8 cellular contexts compared by ENCODE assay signal in the genomic region with DNA sequence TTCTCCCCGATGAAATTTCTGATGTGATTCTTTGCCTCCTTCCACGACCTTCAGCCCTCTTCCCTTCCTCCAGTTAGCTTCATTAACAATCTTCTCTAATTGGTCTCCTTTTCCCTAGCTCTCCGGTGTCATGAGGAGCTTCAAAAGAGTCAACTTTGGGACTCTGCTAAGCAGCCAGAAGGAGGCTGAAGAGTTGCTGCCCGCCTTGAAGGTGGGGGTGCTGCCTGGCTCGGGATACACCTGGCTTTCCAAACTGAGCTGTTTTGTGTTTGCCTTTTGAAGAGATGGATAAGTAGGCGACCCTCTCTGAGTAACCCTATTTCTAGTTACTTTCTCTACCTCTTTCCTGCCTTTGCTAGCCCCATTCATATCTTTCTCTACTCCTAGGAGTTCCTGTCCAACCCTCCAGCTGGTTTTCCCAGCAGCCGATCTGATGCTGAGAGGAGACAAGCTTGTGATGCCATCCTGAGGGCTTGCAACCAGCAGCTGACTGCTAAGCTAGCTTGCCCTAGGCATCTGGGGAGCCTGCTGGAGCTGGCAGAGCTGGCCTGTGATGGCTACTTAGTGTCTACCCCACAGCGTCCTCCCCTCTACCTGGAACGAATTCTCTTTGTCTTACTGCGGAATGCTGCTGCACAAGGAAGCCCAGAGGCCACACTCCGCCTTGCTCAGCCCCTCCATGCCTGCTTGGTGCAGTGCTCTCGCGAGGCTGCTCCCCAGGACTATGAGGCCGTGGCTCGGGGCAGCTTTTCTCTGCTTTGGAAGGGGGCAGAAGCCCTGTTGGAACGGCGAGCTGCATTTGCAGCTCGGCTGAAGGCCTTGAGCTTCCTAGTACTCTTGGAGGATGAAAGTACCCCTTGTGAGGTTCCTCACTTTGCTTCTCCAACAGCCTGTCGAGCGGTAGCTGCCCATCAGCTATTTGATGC. TPM values are rescaled to one million over a fixed set of nuclear protein-coding genes. Genes with fewer than 3 reads are reported as not detected.
DNase-seq lines count a peak whose midpoint lies in the region; TF ChIP-seq lines count a peak whose summit lies in the region.

No MANE protein-coding gene starts in this region.

- CTCF ChIA-PET in activated naive CD4-positive, alpha-beta T cell treated with anti-CD3 and anti-CD28 coated beads for 36 hours (lab: Charles Lee), result interaction anchor here (0.6 to 9.9 kb wide), 18 partner anchors 8 to 112 kb away, joined by 3 to 141 read pairs (median 6); a partner anchor contains a TSS
- CTCF ChIA-PET in GM10248 (lab: Yijun Ruan, JAX), result interaction anchor here (0.8 to 7.7 kb wide), 21 partner anchors 9 to 176 kb away, joined by 3 to 92 read pairs (median 7); a partner anchor contains a TSS

- peak overlapping the region; percentile 83 for H3K27ac ChIP-seq in WERI-Rb-1
- no peak overlapping the region for H3K27ac ChIP-seq in suprapubic skin

- no peaks in the 10 kb centered on the region for H3K27me3 Mint-ChIP-seq in activated naive CD4-positive, alpha-beta T cell treated with anti-CD3 and anti-CD28 coated beads for 36 hours (ENCODE audit: low read depth)

- H3K4me1 Mint-ChIP-seq in activated naive CD4-positive, alpha-beta T cell treated with anti-CD3 and anti-CD28 coated beads for 36 hours (ENCODE audit: low read depth), result peaks cover 22% of the 10 kb centered on the region

- peaks cover 45% of the 10 kb centered on the region for H3K36me3 ChIP-seq in WERI-Rb-1
- H3K36me3 ChIP-seq in iPS-15b (ENCODE audit: control insufficient read depth, insufficient read depth, low read length), result peaks cover 4% of the 10 kb centered on the region
- no peaks in the 10 kb centered on the region for H3K36me3 ChIP-seq in suprapubic skin

- H3K4me3 ChIP-seq in WERI-Rb-1 (ENCODE audit: low read depth, low read length) (peak overlapping the region; percentile 83), iPS-15b (ENCODE audit: low read depth, low read length) (peak overlapping the region; percentile 99), suprapubic skin (peak overlapping the region; percentile 77)

- no peaks in the 10 kb centered on the region for H3K9me3 Mint-ChIP-seq in activated naive CD4-positive, alpha-beta T cell treated with anti-CD3 and anti-CD28 coated beads for 36 hours

- POLR2A ChIA-PET in GM10248 (lab: Yijun Ruan, JAX), result interaction anchor here (0.5 to 1.2 kb wide), 3 partner anchors 10 to 52 kb away, joined by 3 to 5 read pairs (median 3); a partner anchor contains a TSS

- TF ChIP-seq EP300 in suprapubic skin (IDR thresholded peaks at IDR 0.05), result no peak

- TF ChIP-seq POLR2A in suprapubic skin (IDR thresholded peaks at IDR 0.05), result no peak

- H3K27ac Mint-ChIP-seq in activated naive CD4-positive, alpha-beta T cell treated with anti-CD3 and anti-CD28 coated beads for 36 hours, result peak overlapping the region; percentile 99

- peaks cover 4% of the 10 kb centered on the region for H3K4me1 ChIP-seq in iPS-15b (ENCODE audit: control insufficient read depth, insufficient read depth, low read length)
- peaks cover 13% of the 10 kb centered on the region for H3K4me1 ChIP-seq in suprapubic skin

- H3K9me3 ChIP-seq in WERI-Rb-1 (ENCODE audit: severe bottlenecking), result no peaks in the 10 kb centered on the region
- H3K9me3 ChIP-seq in iPS-15b (ENCODE audit: control insufficient read depth, insufficient read depth, low read length), result no peaks in the 10 kb centered on the region
- H3K9me3 ChIP-seq in suprapubic skin, result no peaks in the 10 kb centered on the region

- intact Hi-C loops in activated naive CD4-positive, alpha-beta T cell treated with anti-CD3 and anti-CD28 coated beads for 36 hours (cut with micrococcal nuclease), result loop anchor here (1.0 to 2.0 kb wide), 10 partner anchors 17 to 232 kb away; a partner anchor contains a TSS

- TF ChIP-seq CTCF in WERI-Rb-1 (IDR thresholded peaks at IDR 0.05; ENCODE audit: low read depth, low read length) (no peak), suprapubic skin (IDR thresholded peaks at IDR 0.05) (no peak), GM10248 (IDR thresholded peaks at IDR 0.05; ENCODE audit: control extremely low read depth, extremely low read depth, low read depth, missing control alignments) (no peak)

- 54% methylated on average over 19 of the region's 20 CpGs for WGBS in suprapubic skin

- DNase-seq in activated naive CD4-positive, alpha-beta T cell treated with anti-CD3 and anti-CD28 coated beads for 36 hours, result peak; percentile 18
- no peak for DNase-seq in activated naive CD4-positive, alpha-beta T cell treated with Interleukin-2 at 50 U/mL for 16 hours
- DNase-seq in WERI-Rb-1 (no peak), suprapubic skin (ENCODE audit: low spot score in 2 of 2) (no peak), DMS153 (lab: John Stamatoyannopoulos, UW) (no peak), GM10248 (ENCODE audit: extremely low spot score) (no peak), NCI-H2081 (lab: John Stamatoyannopoulos, UW) (no peak)

- peak overlapping the region; percentile 83 for H3K9ac ChIP-seq in iPS-15b (ENCODE audit: low read depth, low read length)

- H3K36me3 Mint-ChIP-seq in activated naive CD4-positive, alpha-beta T cell treated with anti-CD3 and anti-CD28 coated beads for 36 hours (ENCODE audit: low read depth), result peaks cover 41% of the 10 kb centered on the region

- H3K4me3 Mint-ChIP-seq in activated naive CD4-positive, alpha-beta T cell treated with anti-CD3 and anti-CD28 coated beads for 36 hours, result peak overlapping the region; percentile 99

- no peaks in the 10 kb centered on the region for H3K27me3 ChIP-seq in WERI-Rb-1 (ENCODE audit: insufficient read depth, low read depth, severe bottlenecking)
- no peaks in the 10 kb centered on the region for H3K27me3 ChIP-seq in iPS-15b (ENCODE audit: control insufficient read depth, insufficient read depth, low read length)
- H3K27me3 ChIP-seq in suprapubic skin, result no peaks in the 10 kb centered on the region

RNA-seq across cellular contexts. Expression of a gene that starts 0.8 kb away (rescaled TPM):
- total RNA-seq in activated naive CD4-positive, alpha-beta T cell treated with anti-CD3 and anti-CD28 coated beads for 36 hours, result 10 to 100 TPM; 53.3 to 54.2 TPM
- total RNA-seq in suprapubic skin, result 10 to 100 TPM in 1 of 4 donors, 1 to 10 TPM in 3; 5.7 to 10.6 (median 6.1) TPM

RNA-seq across cellular contexts. Expression of a gene that starts 26.4 kb away (rescaled TPM):
- total RNA-seq in activated naive CD4-positive, alpha-beta T cell treated with anti-CD3 and anti-CD28 coated beads for 36 hours, result 100 to 1,000 TPM; 376 to 383 TPM
- total RNA-seq in suprapubic skin, result 100 to 1,000 TPM; 457 to 612 (median 511) TPM

RNA-seq across cellular contexts. Expression of a gene that starts 30.6 kb away (rescaled TPM):
- 10 to 100 TPM; 59.6 to 68.4 TPM for total RNA-seq in activated naive CD4-positive, alpha-beta T cell treated with anti-CD3 and anti-CD28 coated beads for 36 hours
- 10 to 100 TPM; 38.2 to 54.6 (median 46.3) TPM for total RNA-seq in suprapubic skin

RNA-seq across cellular contexts. Expression of a gene that starts 36.9 kb away (rescaled TPM):
- 1 to 10 TPM; 4.0 to 4.6 TPM for total RNA-seq in activated naive CD4-positive, alpha-beta T cell treated with anti-CD3 and anti-CD28 coated beads for 36 hours
- total RNA-seq in suprapubic skin, result 100 to 1,000 TPM; 140 to 198 (median 172) TPM

RNA-seq across cellular contexts. Expression of a gene that starts 52.5 kb away (rescaled TPM):
- total RNA-seq in activated naive CD4-positive, alpha-beta T cell treated with anti-CD3 and anti-CD28 coated beads for 36 hours, result 10 to 100 TPM; 81.0 to 83.4 TPM
- total RNA-seq in suprapubic skin, result 10 to 100 TPM; 35.9 to 72.9 (median 52.5) TPM

Comparison
In these comparisons a context has a peak if more than half of its experiments do, and no peak if none do; other contexts are left out.
1. RNA of a gene that starts 0.8 kb away (total RNA-seq): 53.3 to 54.2 TPM in activated naive CD4-positive, alpha-beta T cell treated with anti-CD3 and anti-CD28 coated beads for 36 hours; 5.7 to 10.6 TPM in suprapubic skin; every median in the first group is over 4 times any median in the second.
2. Peak in every context shown above with its lines, with median percentiles within 50 percentile points of each other: H3K4me3 ChIP-seq.